Comparison of ENCODE assay signal across 23 cellular contexts in genomic region chr10:125709553-125710266, GRCh38. TPM values are rescaled to one million over a fixed set of nuclear protein-coding genes. Genes with fewer than 3 reads are reported as not detected.
DNase-seq lines count a peak whose midpoint lies in the region; ATAC-seq, FAIRE-seq and TF ChIP-seq lines count a peak whose summit lies in the region.
"Had no signal": no experiment of that assay in that cellular context is flagged by ENCODE, and none has a peak within 500 bp of the region (broad histone marks: within the 10 kb centered on the region; RNA-seq: fewer than 3 reads in every experiment).

No MANE protein-coding gene starts in this region.

- H3K36me3 ChIP-seq in HEK293 (ENCODE audit: control insufficient read depth in 2 of 2, insufficient read depth in 1 of 2, low read length in 2 of 2), result no peaks in the 10 kb centered on the region
- H3K36me3 ChIP-seq in adipocyte (ENCODE audit: control insufficient read depth, insufficient read depth, low read length, severe bottlenecking), result no peaks in the 10 kb centered on the region
- no peaks in the 10 kb centered on the region for H3K36me3 ChIP-seq in kidney (ENCODE audit: control insufficient read depth in 1 of 2, insufficient read depth in 2 of 2, low read length in 2 of 2)
- no peaks in the 10 kb centered on the region for H3K36me3 ChIP-seq in rectal smooth muscle tissue (ENCODE audit: control insufficient read depth, insufficient read depth, low read length)
- H3K36me3 ChIP-seq: BE2C had no signal

- ATAC-seq in HG03432 (IDR thresholded peaks at IDR 0.05; ENCODE audit: unreplicated experiment), result no peak
- ATAC-seq in GM18502 (IDR thresholded peaks at IDR 0.05; ENCODE audit: poor library complexity, unreplicated experiment), result no peak
- ATAC-seq: activated CD4-positive, alpha-beta T cell treated with anti-CD3 and anti-CD28 coated beads for 36 hours; effector memory CD8-positive, alpha-beta T cell; SK-N-SH treated with all-trans-retinoic acid at 6 μM for 48 hours had no signal

- H3K4me3 ChIP-seq in HEK293 (ENCODE audit: low read depth, low read length) (no peak overlapping the region), adipocyte (ENCODE audit: low read length) (peak overlapping the region; percentile 44), kidney (ENCODE audit: low read length in 2 of 2) (peak overlapping the region in 1 of 2 donors; percentile 17), rectal smooth muscle tissue (ENCODE audit: low read length) (peak overlapping the region; percentile 30)
- H3K4me3 ChIP-seq: PC-9 had no signal

- peaks cover 36% of the 10 kb centered on the region for H3K4me1 ChIP-seq in HEK293 (ENCODE audit: control insufficient read depth, insufficient read depth, low read length)
- H3K4me1 ChIP-seq in adipocyte (ENCODE audit: control insufficient read depth, insufficient read depth, low read length), result peaks cover 18% of the 10 kb centered on the region
- peaks cover 0 to 9% of the 10 kb centered on the region in 2 donors for H3K4me1 ChIP-seq in kidney (ENCODE audit: control insufficient read depth in 1 of 2, insufficient read depth in 1 of 2, low read depth in 1 of 2, low read length in 2 of 2)
- H3K4me1 ChIP-seq in rectal smooth muscle tissue (ENCODE audit: control insufficient read depth, insufficient read depth, low read length), result peaks cover 2% of the 10 kb centered on the region
- H3K4me1 ChIP-seq: BE2C had no signal

- peak; percentile 46 for FAIRE-seq in kidney (lab: Jason Lieb, UNC)

- H3K27me3 ChIP-seq in adipocyte (replicated peaks; ENCODE audit: control insufficient read depth, insufficient read depth, low read length), result no peaks in the 10 kb centered on the region
- H3K27me3 ChIP-seq in rectal smooth muscle tissue (ENCODE audit: control insufficient read depth, insufficient read depth, low read length), result no peaks in the 10 kb centered on the region
- H3K27me3 ChIP-seq: BE2C had no signal

- H3K27ac ChIP-seq in HEK293 (ENCODE audit: extremely low read depth, low read depth, low read length) (no peak overlapping the region; the same call in 1 of the 2 replicates), kidney (ENCODE audit: low read depth in 2 of 2, low read length in 2 of 2) (peak overlapping the region; percentile 30 to 70), rectal smooth muscle tissue (ENCODE audit: low read depth, low read length) (no peak overlapping the region)
- H3K27ac ChIP-seq: PC-9 had no signal

- H3K9me3 ChIP-seq in HEK293 (ENCODE audit: control insufficient read depth, insufficient read depth, low read depth, low read length) (no peaks in the 10 kb centered on the region), adipocyte (ENCODE audit: control insufficient read depth, low read length) (no peaks in the 10 kb centered on the region), kidney (ENCODE audit: control insufficient read depth in 1 of 2, low read length in 2 of 2) (peaks cover 0 to 19% of the 10 kb centered on the region in 2 donors)
- H3K9me3 ChIP-seq: BE2C had no signal

- H3K9ac ChIP-seq in adipocyte (ENCODE audit: low read length) (no peak overlapping the region), kidney (ENCODE audit: low read length in 2 of 2) (no peak overlapping the region), rectal smooth muscle tissue (ENCODE audit: low read length) (no peak overlapping the region)

- CTCF ChIA-PET in HEK293 (lab: Yijun Ruan, JAX), result no interaction called here

- POLR2A ChIA-PET in HEK293 (lab: Yijun Ruan, JAX), result no interaction called here

- TF ChIP-seq CTCF in HEK293 (tag by site-specific recombination; IDR thresholded peaks at IDR 0.05) (no peak), kidney (IDR thresholded peaks at IDR 0.05; ENCODE audit: borderline replicate concordance, extremely low read depth, insufficient read depth) (no peak)

- intact Hi-C loops in kidney (cut with DNase I), result no loop called here

- DNase-seq in adipocyte (ENCODE audit: low read depth), result no peak
- DNase-seq in kidney, result no peak
- DNase-seq in LoVo (ENCODE audit: low spot score), result no peak
- DNase-seq: activated CD4-positive, alpha-beta T cell treated with anti-CD3 and anti-CD28 coated beads for 36 hours; activated gamma-delta T cell; BE2C; effector memory CD8-positive, alpha-beta T cell; HCEC 1CT; NCI-H1417 treated with DMSO at 0.1 percent for 48 hours; NCI-H774; PC-9; stimulated activated CD4-positive, alpha-beta T cell treated with anti-CD3 and anti-CD28 coated beads, Interleukin-2, amount 100 ng/mL, for 48 hours; T1000 had no signal

TF ChIP-seq in HEK293, 187 proteins besides CTCF, POLR2A, EP300 and RAD21:
- TF ChIP-seq ZNF843 (tag by site-specific recombination; IDR thresholded peaks at IDR 0.05), result 0 out of 2 replicates have a peak, but pooled peaks have one; percentile 34
- TF ChIP-seq ZNF561 (tag by site-specific recombination; IDR thresholded peaks at IDR 0.05; ENCODE audit: borderline replicate concordance), result no peak
- TF ChIP-seq TCF7L2 (IDR thresholded peaks at IDR 0.05; ENCODE audit: borderline replicate concordance, low read depth, low read length), result peak; percentile 49; the same call in 1 of the 2 replicates
- TF ChIP-seq PRDM6 (tag by site-specific recombination; IDR thresholded peaks at IDR 0.05), result peak; percentile 79
- TF ChIP-seq IKZF3 (tag by site-specific recombination; IDR thresholded peaks at IDR 0.05), result 0 out of 2 replicates have a peak, but pooled peaks have one; percentile 7
- no peak for TF ChIP-seq ZNF585B (tag by site-specific recombination; IDR thresholded peaks at IDR 0.05)
- peak; percentile 70 for TF ChIP-seq ZBTB17 (tag by site-specific recombination; IDR thresholded peaks at IDR 0.05)
- TF ChIP-seq ZNF600 (tag by site-specific recombination; IDR thresholded peaks at IDR 0.05), result peak; percentile 47; the same call in 1 of the 2 replicates
- TF ChIP-seq FEZF1 (tag by site-specific recombination; IDR thresholded peaks at IDR 0.05), result peak; percentile 92
- no peak for TF ChIP-seq ZNF549 (tag by site-specific recombination; IDR thresholded peaks at IDR 0.05)
- TF ChIP-seq ZNF776 (tag by site-specific recombination; IDR thresholded peaks at IDR 0.05; ENCODE audit: borderline replicate concordance), result no peak

RNA-seq across cellular contexts. Expression of gene EDRF1, which starts 9.8 kb away (rescaled TPM):
- 25.3 TPM for total RNA-seq in kidney
- polyA plus RNA-seq in kidney (ENCODE audit: insufficient read depth, low read depth, low replicate concordance), result 11.4 TPM

RNA-seq across cellular contexts. Expression of gene TEX36, which starts 26.7 kb away (rescaled TPM):
- total RNA-seq in kidney, result not detected
- not detected for polyA plus RNA-seq in kidney (ENCODE audit: insufficient read depth, low read depth, low replicate concordance)
- total RNA-seq: activated CD4-positive, alpha-beta T cell treated with anti-CD3 and anti-CD28 coated beads for 36 hours; cerebellum; G401; LHCN-M2; myocyte; skeletal muscle tissue had no signal

Comparison
In these comparisons a context has a peak if more than half of its experiments do, and no peak if none do; other contexts are left out.
1. H3K27ac ChIP-seq: peak in kidney (2 of 2); none in HEK293 (single experiment) and rectal smooth muscle tissue (single experiment).